In genomic region chr1:151838491-151839412, GRCh38 we compare ENCODE assay signal across 8 cellular contexts. TPM values are rescaled to one million over a fixed set of nuclear protein-coding genes. Genes with fewer than 3 reads are reported as not detected.
A peak's percentile ranks its signal among the peaks of the same experiment; 100 is the strongest.
DNase-seq lines count a peak whose midpoint lies in the region; ATAC-seq lines count a peak whose summit lies in the region.

No MANE protein-coding gene starts in this region.

- H3K4me3 Mint-ChIP-seq in activated naive CD8-positive, alpha-beta T cell treated with anti-CD3 and anti-CD28 coated beads, Interleukin-2, amount 50 U/mL, for 24 hours: peak overlapping the region; percentile 84

- ATAC-seq in activated naive CD8-positive, alpha-beta T cell treated with anti-CD3 and anti-CD28 coated beads, Interleukin-2, amount 50 U/mL, for 24 hours: no peak

- peaks cover 1% of the 10 kb centered on the region for H3K27me3 Mint-ChIP-seq in activated naive CD8-positive, alpha-beta T cell treated with anti-CD3 and anti-CD28 coated beads, Interleukin-2, amount 50 U/mL, for 24 hours

- H3K9me3 Mint-ChIP-seq in activated naive CD8-positive, alpha-beta T cell treated with anti-CD3 and anti-CD28 coated beads, Interleukin-2, amount 50 U/mL, for 24 hours: no peaks in the 10 kb centered on the region

- peaks cover 63% of the 10 kb centered on the region for H3K4me1 Mint-ChIP-seq in activated naive CD8-positive, alpha-beta T cell treated with anti-CD3 and anti-CD28 coated beads, Interleukin-2, amount 50 U/mL, for 24 hours

- peak; percentile 43 for DNase-seq in activated CD4-positive, alpha-beta T cell treated with anti-CD3 and anti-CD28 coated beads for 48 hours
- DNase-seq in activated CD4-positive, alpha-beta T cell treated with anti-CD3 and anti-CD28 coated beads, Interleukin-2, amount 50 U/mL, for 48 hours: no peak
- DNase-seq in activated naive CD8-positive, alpha-beta T cell treated with anti-CD3 and anti-CD28 coated beads, Interleukin-2, amount 50 U/mL, for 24 hours: no peak
- DNase-seq in epidermal melanocyte (ENCODE audit: insufficient read length, low spot score) (no peak), NCI-H526 (lab: John Stamatoyannopoulos, UW) (no peak), NCI-H146 (lab: John Stamatoyannopoulos, UW) (no peak)

- H3K27me3 ChIP-seq in layer of hippocampus (ENCODE audit: control insufficient read depth, insufficient read depth, low read length): peaks cover 2% of the 10 kb centered on the region

- H3K36me3 Mint-ChIP-seq in activated naive CD8-positive, alpha-beta T cell treated with anti-CD3 and anti-CD28 coated beads, Interleukin-2, amount 50 U/mL, for 24 hours (ENCODE audit: low read depth): peaks cover 20% of the 10 kb centered on the region

- H3K27ac ChIP-seq in layer of hippocampus (ENCODE audit: low read depth, low read length) (peak overlapping the region; percentile 97), temporal lobe (ENCODE audit: low read depth, low read length) (peak overlapping the region; percentile 98)

- H3K27ac Mint-ChIP-seq in activated naive CD8-positive, alpha-beta T cell treated with anti-CD3 and anti-CD28 coated beads, Interleukin-2, amount 50 U/mL, for 24 hours: peak overlapping the region; percentile 80

RNA-seq across cellular contexts. Expression of gene C2CD4D, which starts 0.9 kb away (rescaled TPM):
- not detected for total RNA-seq in temporal lobe

RNA-seq across cellular contexts. Expression of gene RORC, which starts 7.2 kb away (rescaled TPM):
- under 0.01 TPM for total RNA-seq in temporal lobe

RNA-seq across cellular contexts. Expression of gene THEM5, which starts 14.8 kb away (rescaled TPM):
- not detected for total RNA-seq in temporal lobe

RNA-seq across cellular contexts. Expression of gene LINGO4, which starts 33.5 kb away (rescaled TPM):
- total RNA-seq in temporal lobe: not detected

RNA-seq across cellular contexts. Expression of gene TDRKH, which starts 48.5 kb away (rescaled TPM):
- total RNA-seq in temporal lobe: 18.7 TPM
